18 cellular contexts compared by ENCODE assay signal in the genomic region with DNA sequence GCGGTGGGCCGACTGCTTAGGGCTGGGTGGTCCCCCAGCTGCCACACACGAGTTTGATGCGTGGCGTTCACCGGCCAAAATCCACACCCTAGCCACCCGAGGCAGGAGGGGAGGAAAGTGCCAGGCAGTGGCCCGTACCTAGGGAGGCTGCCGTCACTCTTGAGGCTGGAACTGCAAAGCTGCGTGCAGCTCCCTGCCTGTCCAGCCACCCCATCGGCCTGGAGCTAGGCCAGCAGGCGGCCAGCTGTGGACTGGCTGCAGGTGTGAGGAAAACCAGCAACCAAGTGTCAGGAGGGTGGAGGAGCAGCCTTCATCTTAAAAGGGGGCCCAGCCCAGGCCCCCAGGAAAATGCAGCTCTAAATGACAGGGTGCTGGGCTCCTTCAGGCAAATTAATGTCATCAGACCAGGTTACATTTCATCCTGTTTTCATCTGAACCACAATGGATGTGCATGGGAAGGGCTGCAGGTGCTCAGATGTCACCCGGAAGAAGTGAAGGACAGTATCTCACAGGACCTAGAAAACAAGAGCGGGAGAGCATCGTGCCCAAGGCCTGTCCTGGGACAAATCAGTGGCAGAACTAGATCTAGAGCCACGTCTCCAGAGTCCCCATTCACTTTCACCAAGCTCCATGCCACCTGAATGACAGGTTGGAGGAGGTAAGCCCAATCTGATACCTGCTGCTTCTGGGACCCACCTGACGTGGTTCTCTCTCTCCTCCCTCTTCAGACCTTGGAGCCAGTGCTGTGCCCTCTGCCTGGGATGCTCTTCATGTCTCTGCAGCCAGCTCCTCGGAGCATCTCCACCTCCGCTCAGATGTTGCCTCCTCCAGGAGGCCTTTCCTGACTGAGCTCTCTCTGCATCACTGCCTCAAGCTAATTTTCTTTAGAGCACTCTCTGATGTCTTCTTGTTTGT.
DNase-seq lines count a peak whose midpoint lies in the region; ATAC-seq, FAIRE-seq and TF ChIP-seq lines count a peak whose summit lies in the region.
"Had no signal": no experiment of that assay in that cellular context is flagged by ENCODE, and none has a peak within 500 bp of the region (broad histone marks: within the 10 kb centered on the region; RNA-seq: fewer than 3 reads in every experiment).

No MANE protein-coding gene starts in this region.

- H3K27ac ChIP-seq in K562 (ENCODE audit: extremely low read depth, low read depth, low read length) (no peak overlapping the region), suprapubic skin (peak overlapping the region; percentile 25)

- no peak for TF ChIP-seq EP300 in K562 (IDR thresholded peaks at IDR 0.05; ENCODE audit: low read length)
- no peak for TF ChIP-seq EP300 in suprapubic skin (IDR thresholded peaks at IDR 0.05)

- H3K9me3 Mint-ChIP-seq in activated T-cell treated with anti-CD3 and anti-CD28 coated beads, Interleukin-2, amount 50 U/mL, for 24 hours, result no peaks in the 10 kb centered on the region

- FAIRE-seq in K562 (lab: Jason Lieb, UNC), result no peak

- no peak overlapping the region for H2AFZ ChIP-seq in K562 (ENCODE audit: low read depth, low read length)

- H3K4me2 ChIP-seq in K562 (ENCODE audit: insufficient read depth, low read length), result no peak overlapping the region

- H3K36me3 ChIP-seq in K562 (ENCODE audit: control insufficient read depth, insufficient read depth, low read length) (no peaks in the 10 kb centered on the region), suprapubic skin (no peaks in the 10 kb centered on the region)
- H3K36me3 ChIP-seq: transverse colon had no signal

- POLR2A ChIA-PET in K562 (lab: Yijun Ruan, JAX), result interaction anchor here (0.7 to 1.2 kb wide), 5 partner anchors 9 to 416 kb away, joined by 3 to 4 read pairs (median 4); no protein-coding TSS in a partner anchor

- H3K4me1 ChIP-seq in K562 (replicated peaks in 1 of 2; ENCODE audit: control insufficient read depth in 2 of 2, insufficient read depth in 2 of 2, low read length in 2 of 2) (peaks cover 2 to 38% of the 10 kb centered on the region in 2 experiments; a peak in 3 of 5 replicates), suprapubic skin (peaks cover 94% of the 10 kb centered on the region)

- peaks cover 6% of the 10 kb centered on the region for H3K4me1 Mint-ChIP-seq in activated T-cell treated with anti-CD3 and anti-CD28 coated beads, Interleukin-2, amount 50 U/mL, for 24 hours (ENCODE audit: low read depth)

- no peaks in the 10 kb centered on the region for H3K36me3 Mint-ChIP-seq in activated T-cell treated with anti-CD3 and anti-CD28 coated beads, Interleukin-2, amount 50 U/mL, for 24 hours (ENCODE audit: low read depth)

- intact Hi-C loops in K562 (cut with micrococcal nuclease), result no loop called here

- DNase-seq in activated T-cell treated with anti-CD3 and anti-CD28 coated beads, Interleukin-2, amount 50 U/mL, for 24 hours, result peak; percentile 9
- no peak for DNase-seq in activated T-cell treated with anti-CD3 and anti-CD28 coated beads, Interleukin-2, amount 50 U/mL, for 1 hour
- DNase-seq in K562 (ENCODE audit: extremely low read depth in 1 of 4, low spot score in 3 of 4) (no peak), mesenteric fat pad (ENCODE audit: low spot score) (peak; percentile 74), suprapubic skin (ENCODE audit: low spot score in 2 of 2) (peak; percentile 66 to 78), mucosa of gallbladder (ENCODE audit: low spot score) (no peak), NOMO-1 treated with dmso at 0.1 percent for 144 hours (lab: John Stamatoyannopoulos, UW; ENCODE audit: unreplicated experiment) (no peak)
- DNase-seq: 8988T; activated CD4-positive, alpha-beta T cell treated with anti-CD3 and anti-CD28 coated beads, Interleukin-2, amount 50 U/mL, for 1 hour; activated T-cell treated with anti-CD3 and anti-CD28 coated beads for 4 hours; central memory CD4-positive, alpha-beta T cell; DMS 273 treated with DMSO at 0.1 percent for 48 hours; NCI-H187 treated with DMSO at 0.1 percent for 48 hours; NCI-H510A; OCI-M1 had no signal

- no peaks in the 10 kb centered on the region for H3K79me2 ChIP-seq in K562 (ENCODE audit: control insufficient read depth, insufficient read depth, low read length)

- peaks cover 3% of the 10 kb centered on the region for H3K27me3 Mint-ChIP-seq in activated T-cell treated with anti-CD3 and anti-CD28 coated beads, Interleukin-2, amount 50 U/mL, for 24 hours

- ATAC-seq in K562 (no peak), GM21737 (IDR thresholded peaks at IDR 0.05; ENCODE audit: unreplicated experiment) (no peak)

- BruUV-seq in K562 (replicated peaks; lab: Mats Ljungman, UMichigan), result no TSS peak

- CTCF ChIA-PET in K562 (lab: Yijun Ruan, JAX; ENCODE audit: low intra/inter-chr PET ratio), result no interaction called here

- TF ChIP-seq CTCF in K562 (IDR thresholded peaks at IDR 0.05 in 2 of 3, conservative IDR thresholded peaks at IDR 0.05 in 1 of 3; ENCODE audit: insufficient read depth in 2 of 3, low read depth in 1 of 3, low read length in 3 of 3) (no peak), suprapubic skin (IDR thresholded peaks at IDR 0.05) (no peak)

- no peaks in the 10 kb centered on the region for H4K20me1 ChIP-seq in K562 (replicated peaks; ENCODE audit: control insufficient read depth, insufficient read depth, low read length)

- H3K9me3 ChIP-seq in K562 (replicated peaks; ENCODE audit: control insufficient read depth, insufficient read depth, low read depth, low read length) (no peaks in the 10 kb centered on the region), suprapubic skin (no peaks in the 10 kb centered on the region)
- H3K9me3 ChIP-seq: transverse colon had no signal

- in situ Hi-C loops in K562 (cut with MboI), result no loop called here

- H3K27ac Mint-ChIP-seq in activated T-cell treated with anti-CD3 and anti-CD28 coated beads, Interleukin-2, amount 50 U/mL, for 24 hours, result no peak overlapping the region

- H3K27me3 ChIP-seq in K562 (ENCODE audit: control insufficient read depth in 2 of 2, insufficient read depth in 2 of 2, low read length in 2 of 2), result no peaks in the 10 kb centered on the region
- no peaks in the 10 kb centered on the region for H3K27me3 ChIP-seq in suprapubic skin
- H3K27me3 ChIP-seq: transverse colon had no signal

- H3K4me3 Mint-ChIP-seq in activated T-cell treated with anti-CD3 and anti-CD28 coated beads, Interleukin-2, amount 50 U/mL, for 24 hours, result no peak overlapping the region

- no peak overlapping the region; a peak in 1 of 4 replicates for H3K9ac ChIP-seq in K562 (ENCODE audit: insufficient read depth in 1 of 2, low read depth in 2 of 2, low read length in 2 of 2)

- peaks cover 4% of the 10 kb centered on the region for H3K9me1 ChIP-seq in K562 (ENCODE audit: control insufficient read depth, insufficient read depth, low read length)

- H3K4me3 ChIP-seq in K562 (no peak overlapping the region), suprapubic skin (no peak overlapping the region)
- H3K4me3 ChIP-seq: lung, transverse colon had no signal

- no peak for TF ChIP-seq RAD21 in K562 (CRISPR knock-in tag; conservative IDR thresholded peaks at IDR 0.05 in 1 of 2, IDR thresholded peaks at IDR 0.05 in 1 of 2)

- 70% methylated on average over 14 of the region's 19 CpGs for WGBS in K562 (ENCODE audit: insufficient coverage, low coverage, missing lambda C conversion rate)
- WGBS in suprapubic skin, result 70% methylated on average over 18 of the region's 19 CpGs

- TF ChIP-seq POLR2A in K562 (conservative IDR thresholded peaks at IDR 0.05) (no peak), suprapubic skin (IDR thresholded peaks at IDR 0.05) (no peak)

TF ChIP-seq in K562, 482 proteins besides CTCF, POLR2A, EP300 and RAD21:
- TF ChIP-seq MBD1 (CRISPR knock-in tag; IDR thresholded peaks at IDR 0.05) (no peak), ZFP36 (IDR thresholded peaks at IDR 0.05; ENCODE audit: low read depth, low read length, partially characterized antibody) (peak; percentile 76), POLR3G (IDR thresholded peaks at IDR 0.05; ENCODE audit: extremely low read depth, insufficient read length, insufficient replicate concordance) (no peak)
- TF ChIP-seq, protein P1, sequence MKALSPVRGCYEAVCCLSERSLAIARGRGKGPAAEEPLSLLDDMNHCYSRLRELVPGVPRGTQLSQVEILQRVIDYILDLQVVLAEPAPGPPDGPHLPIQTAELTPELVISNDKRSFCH (CRISPR knock-in tag; IDR thresholded peaks at IDR 0.05), result no peak
- TF ChIP-seq, protein P1 (tag; IDR thresholded peaks at IDR 0.05), result no peak
- TF ChIP-seq, protein P2, sequence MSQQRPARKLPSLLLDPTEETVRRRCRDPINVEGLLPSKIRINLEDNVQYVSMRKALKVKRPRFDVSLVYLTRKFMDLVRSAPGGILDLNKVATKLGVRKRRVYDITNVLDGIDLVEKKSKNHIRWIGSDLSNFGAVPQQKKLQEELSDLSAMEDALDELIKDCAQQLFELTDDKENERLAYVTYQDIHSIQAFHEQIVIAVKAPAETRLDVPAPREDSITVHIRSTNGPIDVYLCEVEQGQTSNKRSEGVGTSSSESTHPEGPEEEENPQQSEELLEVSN (IDR thresholded peaks at IDR 0.05; ENCODE audit: borderline replicate concordance in 1 of 2, extremely low read depth in 1 of 2, insufficient read depth in 1 of 2, insufficient read length in 1 of 2, low read depth in 1 of 2, low read length in 1 of 2, poor library complexity in 1 of 2, severe bottlenecking in 1 of 2), result no peak

Comparison
In these comparisons a context has a peak if more than half of its experiments do, and no peak if none do; other contexts are left out.
1. DNase-seq: peak in activated T-cell treated with anti-CD3 and anti-CD28 coated beads, Interleukin-2, amount 50 U/mL, for 24 hours (single experiment), mesenteric fat pad (single experiment) and suprapubic skin (2 of 2); none in activated T-cell treated with anti-CD3 and anti-CD28 coated beads, Interleukin-2, amount 50 U/mL, for 1 hour (single experiment), K562 (0 of 4), mucosa of gallbladder (single experiment) and NOMO-1 treated with dmso at 0.1 percent for 144 hours (single experiment).